Comparison of ENCODE assay signal across 21 cellular contexts in the genomic region with DNA sequence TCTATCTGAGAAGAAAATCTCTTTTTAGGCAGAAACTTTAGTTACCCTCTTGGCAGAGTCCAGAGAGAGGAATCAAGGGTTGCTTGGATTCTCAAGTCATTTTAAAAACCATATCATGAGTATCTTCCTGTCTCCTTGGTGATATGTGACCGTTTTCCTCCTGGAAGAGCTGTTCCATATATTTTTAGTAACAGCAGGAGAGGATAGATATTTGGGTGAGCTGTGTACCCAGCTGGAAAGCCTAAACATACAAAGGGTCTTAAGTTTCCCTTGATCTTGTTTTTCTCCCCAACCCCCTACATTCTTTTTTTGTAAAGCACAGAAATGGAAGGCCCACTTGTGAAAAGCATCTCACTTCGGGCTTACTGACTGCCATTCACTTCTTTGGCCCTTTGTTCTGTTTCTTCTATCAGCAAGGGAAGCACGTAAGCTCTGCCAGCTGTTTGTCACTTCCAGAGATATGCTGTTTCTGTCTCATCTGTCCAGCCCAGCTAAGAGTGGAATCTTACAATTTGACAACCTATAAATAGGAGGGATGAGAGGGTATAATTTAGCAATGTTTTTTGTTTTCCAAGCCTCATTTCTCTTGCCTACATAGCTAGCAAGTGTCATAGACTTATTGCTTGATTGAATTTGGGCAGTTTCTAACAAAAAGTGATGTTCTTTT. TPM values are rescaled to one million over a fixed set of nuclear protein-coding genes. Genes with fewer than 3 reads are reported as not detected.
DNase-seq lines count a peak whose midpoint lies in the region; ATAC-seq and TF ChIP-seq lines count a peak whose summit lies in the region.
"Had no signal": no experiment of that assay in that cellular context is flagged by ENCODE, and none has a peak within 500 bp of the region (broad histone marks: within the 10 kb centered on the region; RNA-seq: fewer than 3 reads in every experiment).

No MANE protein-coding gene starts in this region.

- no peak for TF ChIP-seq CTCF in brain (conservative IDR thresholded peaks at IDR 0.05)

- no peak overlapping the region for H3K9ac ChIP-seq in BLaER1
- H3K9ac ChIP-seq: KMS-11 had no signal

- peak overlapping the region; percentile 35 for H3K4me2 ChIP-seq in BLaER1
- H3K4me2 ChIP-seq: KMS-11 had no signal

- ATAC-seq in HG02642 (IDR thresholded peaks at IDR 0.05; ENCODE audit: poor library complexity, unreplicated experiment) = no peak
- ATAC-seq: CD8-positive, alpha-beta T cell had no signal

- H3K4me1 Mint-ChIP-seq in brain = peaks cover 37% of the 10 kb centered on the region

- H4K20me1 ChIP-seq in BLaER1 = no peaks in the 10 kb centered on the region

- peaks cover 0 to 7% (median 6%) of the 10 kb centered on the region in 5 experiments for H3K9me3 Mint-ChIP-seq in brain
- H3K9me3 Mint-ChIP-seq: CD8-positive, alpha-beta T cell had no signal

- H3K27ac ChIP-seq in BLaER1 = no peak overlapping the region
- H3K27ac ChIP-seq: KMS-11, Peyer's patch had no signal

- H3K27me3 Mint-ChIP-seq in brain = peaks cover 5% of the 10 kb centered on the region

- peaks cover 17% of the 10 kb centered on the region for H3K36me3 Mint-ChIP-seq in brain
- H3K36me3 Mint-ChIP-seq: CD8-positive, alpha-beta T cell had no signal

- H3K4me3 ChIP-seq in BLaER1 = no peak overlapping the region
- H3K4me3 ChIP-seq: HAP-1, MG63, Peyer's patch had no signal

- H3K27me3 ChIP-seq in BLaER1 = no peaks in the 10 kb centered on the region
- H3K27me3 ChIP-seq: MG63, Peyer's patch had no signal

- H3K27ac Mint-ChIP-seq in brain = peak overlapping the region in 4 of 5 experiments; percentile 80 to 97 (median 92)
- H3K27ac Mint-ChIP-seq: CD8-positive, alpha-beta T cell had no signal

- peak overlapping the region in 4 of 5 experiments; percentile 34 to 80 (median 56) for H3K4me3 Mint-ChIP-seq in brain
- H3K4me3 Mint-ChIP-seq: CD8-positive, alpha-beta T cell had no signal

- no peaks in the 10 kb centered on the region for H3K36me3 ChIP-seq in BLaER1
- H3K36me3 ChIP-seq: HAP-1, MG63, Peyer's patch had no signal

- H3K9me3 ChIP-seq in BLaER1 = no peaks in the 10 kb centered on the region
- H3K9me3 ChIP-seq: HAP-1, MG63, Peyer's patch had no signal

- peaks cover 15% of the 10 kb centered on the region for H3K4me1 ChIP-seq in BLaER1
- H3K4me1 ChIP-seq: HAP-1, Peyer's patch had no signal

- DNase-seq in medulla oblongata (ENCODE audit: extremely low spot score) = peak; percentile 14
- DNase-seq in pons (ENCODE audit: low spot score) = peak; percentile 40
- no peak for DNase-seq in SHP77 (lab: John Stamatoyannopoulos, UW)
- DNase-seq in EL = no peak
- DNase-seq: CD8-positive, alpha-beta T cell; DMS79; MG63; NCI-H1092; NCI-H146; NCI-H2081 treated with DMSO at 0.1 percent for 48 hours; NCI-H2227 treated with DMSO at 0.1 percent for 48 hours; NCI-H524; Peyer's patch; SHP77 treated with DMSO at 0.1 percent for 48 hours had no signal

RNA-seq across cellular contexts. Expression of a gene that starts 38.9 kb away (rescaled TPM):
- 371 TPM for polyA plus RNA-seq in brain (ENCODE audit: insufficient read depth, low read depth, low replicate concordance)
- polyA plus RNA-seq: AG04450, BJ had no signal

Comparison
In these comparisons a context has a peak if more than half of its experiments do, and no peak if none do; other contexts are left out.
1. DNase-seq: peak in medulla oblongata (single experiment) and pons (single experiment); none in SHP77 (0 of 2) and EL (single experiment).